In the genomic region with DNA sequence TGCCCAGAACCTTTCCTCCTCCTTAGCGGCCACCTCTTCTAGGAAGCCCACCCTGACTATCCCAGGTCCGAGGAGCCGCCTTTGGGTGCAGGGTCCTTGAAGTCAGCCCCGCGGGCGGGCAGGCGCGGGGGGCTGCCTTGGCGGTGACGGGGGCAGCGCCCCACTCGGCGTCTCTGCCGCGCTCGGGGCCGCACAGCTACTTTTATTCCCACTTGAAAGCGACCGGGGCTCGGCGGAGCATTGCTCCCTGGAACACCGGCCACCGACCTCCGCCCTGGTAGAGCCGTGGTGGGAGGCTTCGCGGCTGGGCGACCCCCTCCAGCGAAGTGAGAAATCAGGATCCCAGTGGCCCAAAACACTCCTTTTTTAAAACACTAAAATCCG, we compare ENCODE assay signal across 1 cellular context.
TF ChIP-seq lines count a peak whose summit lies in the region.

No MANE protein-coding gene starts in this region.

TF ChIP-seq in H1, 55 proteins besides CTCF, POLR2A, EP300 and RAD21:
- TF ChIP-seq EZH2 (IDR thresholded peaks at IDR 0.05; ENCODE audit: low read depth, low read length, severe bottlenecking) (peak; percentile 62), SIX5 (IDR thresholded peaks at IDR 0.05; ENCODE audit: low read depth, low read length) (no peak), TBP (IDR thresholded peaks at IDR 0.05; ENCODE audit: low read depth, low read length) (no peak)
